ENCODE assay signal across 2 cellular contexts in the genomic region with DNA sequence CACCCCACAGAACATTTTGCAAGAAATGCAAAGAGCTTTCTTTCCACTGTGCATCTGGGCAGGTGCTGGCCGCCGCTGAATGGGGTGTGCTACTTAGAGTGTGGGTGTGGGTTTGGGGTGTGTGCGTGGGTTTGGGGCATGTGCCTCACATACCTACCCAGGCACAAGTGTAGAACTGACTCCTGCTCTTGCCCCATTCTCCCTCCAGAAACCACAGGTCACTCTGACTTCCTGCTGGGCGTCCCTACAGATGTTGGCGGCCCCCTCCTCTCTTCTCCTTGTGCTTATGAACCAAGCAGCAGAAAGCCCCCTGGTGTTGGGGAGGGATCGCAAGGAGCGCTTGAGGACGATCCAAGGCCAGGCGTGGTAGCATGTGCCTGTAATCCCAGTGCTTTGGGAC.
TF ChIP-seq lines count a peak whose summit lies in the region.

No MANE protein-coding gene starts in this region.

TF ChIP-seq in GM23338, 12 proteins besides CTCF, POLR2A, EP300 and RAD21:
- TF ChIP-seq ZNF114 (CRISPR knock-in tag; IDR thresholded peaks at IDR 0.05) = no peak
- TF ChIP-seq, protein P1, sequence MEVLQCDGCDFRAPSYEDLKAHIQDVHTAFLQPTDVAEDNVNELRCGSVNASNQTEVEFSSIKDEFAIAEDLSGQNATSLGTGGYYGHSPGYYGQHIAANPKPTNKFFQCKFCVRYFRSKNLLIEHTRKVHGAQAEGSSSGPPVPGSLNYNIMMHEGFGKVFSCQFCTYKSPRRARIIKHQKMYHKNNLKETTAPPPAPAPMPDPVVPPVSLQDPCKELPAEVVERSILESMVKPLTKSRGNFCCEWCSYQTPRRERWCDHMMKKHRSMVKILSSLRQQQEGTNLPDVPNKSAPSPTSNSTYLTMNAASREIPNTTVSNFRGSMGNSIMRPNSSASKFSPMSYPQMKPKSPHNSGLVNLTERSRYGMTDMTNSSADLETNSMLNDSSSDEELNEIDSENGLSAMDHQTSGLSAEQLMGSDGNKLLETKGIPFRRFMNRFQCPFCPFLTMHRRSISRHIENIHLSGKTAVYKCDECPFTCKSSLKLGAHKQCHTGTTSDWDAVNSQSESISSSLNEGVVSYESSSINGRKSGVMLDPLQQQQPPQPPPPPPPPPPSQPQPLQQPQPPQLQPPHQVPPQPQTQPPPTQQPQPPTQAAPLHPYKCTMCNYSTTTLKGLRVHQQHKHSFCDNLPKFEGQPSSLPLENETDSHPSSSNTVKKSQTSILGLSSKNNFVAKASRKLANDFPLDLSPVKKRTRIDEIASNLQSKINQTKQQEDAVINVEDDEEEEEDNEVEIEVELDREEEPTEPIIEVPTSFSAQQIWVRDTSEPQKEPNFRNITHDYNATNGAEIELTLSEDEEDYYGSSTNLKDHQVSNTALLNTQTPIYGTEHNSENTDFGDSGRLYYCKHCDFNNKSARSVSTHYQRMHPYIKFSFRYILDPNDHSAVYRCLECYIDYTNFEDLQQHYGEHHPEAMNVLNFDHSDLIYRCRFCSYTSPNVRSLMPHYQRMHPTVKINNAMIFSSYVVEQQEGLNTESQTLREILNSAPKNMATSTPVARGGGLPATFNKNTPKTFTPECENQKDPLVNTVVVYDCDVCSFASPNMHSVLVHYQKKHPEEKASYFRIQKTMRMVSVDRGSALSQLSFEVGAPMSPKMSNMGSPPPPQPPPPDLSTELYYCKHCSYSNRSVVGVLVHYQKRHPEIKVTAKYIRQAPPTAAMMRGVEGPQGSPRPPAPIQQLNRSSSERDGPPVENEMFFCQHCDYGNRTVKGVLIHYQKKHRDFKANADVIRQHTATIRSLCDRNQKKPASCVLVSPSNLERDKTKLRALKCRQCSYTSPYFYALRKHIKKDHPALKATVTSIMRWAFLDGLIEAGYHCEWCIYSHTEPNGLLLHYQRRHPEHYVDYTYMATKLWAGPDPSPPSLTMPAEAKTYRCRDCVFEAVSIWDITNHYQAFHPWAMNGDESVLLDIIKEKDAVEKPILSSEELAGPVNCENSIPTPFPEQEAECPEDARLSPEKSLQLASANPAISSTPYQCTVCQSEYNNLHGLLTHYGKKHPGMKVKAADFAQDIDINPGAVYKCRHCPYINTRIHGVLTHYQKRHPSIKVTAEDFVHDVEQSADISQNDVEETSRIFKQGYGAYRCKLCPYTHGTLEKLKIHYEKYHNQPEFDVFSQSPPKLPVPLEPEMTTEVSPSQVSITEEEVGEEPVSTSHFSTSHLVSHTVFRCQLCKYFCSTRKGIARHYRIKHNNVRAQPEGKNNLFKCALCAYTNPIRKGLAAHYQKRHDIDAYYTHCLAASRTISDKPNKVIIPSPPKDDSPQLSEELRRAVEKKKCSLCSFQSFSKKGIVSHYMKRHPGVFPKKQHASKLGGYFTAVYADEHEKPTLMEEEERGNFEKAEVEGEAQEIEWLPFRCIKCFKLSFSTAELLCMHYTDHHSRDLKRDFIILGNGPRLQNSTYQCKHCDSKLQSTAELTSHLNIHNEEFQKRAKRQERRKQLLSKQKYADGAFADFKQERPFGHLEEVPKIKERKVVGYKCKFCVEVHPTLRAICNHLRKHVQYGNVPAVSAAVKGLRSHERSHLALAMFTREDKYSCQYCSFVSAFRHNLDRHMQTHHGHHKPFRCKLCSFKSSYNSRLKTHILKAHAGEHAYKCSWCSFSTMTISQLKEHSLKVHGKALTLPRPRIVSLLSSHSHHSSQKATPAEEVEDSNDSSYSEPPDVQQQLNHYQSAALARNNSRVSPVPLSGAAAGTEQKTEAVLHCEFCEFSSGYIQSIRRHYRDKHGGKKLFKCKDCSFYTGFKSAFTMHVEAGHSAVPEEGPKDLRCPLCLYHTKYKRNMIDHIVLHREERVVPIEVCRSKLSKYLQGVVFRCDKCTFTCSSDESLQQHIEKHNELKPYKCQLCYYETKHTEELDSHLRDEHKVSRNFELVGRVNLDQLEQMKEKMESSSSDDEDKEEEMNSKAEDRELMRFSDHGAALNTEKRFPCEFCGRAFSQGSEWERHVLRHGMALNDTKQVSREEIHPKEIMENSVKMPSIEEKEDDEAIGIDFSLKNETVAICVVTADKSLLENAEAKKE (CRISPR knock-in tag; IDR thresholded peaks at IDR 0.05) = no peak
- no peak for TF ChIP-seq POLR2AphosphoS5 (IDR thresholded peaks at IDR 0.05; ENCODE audit: low read depth)
- TF ChIP-seq, protein P2, sequence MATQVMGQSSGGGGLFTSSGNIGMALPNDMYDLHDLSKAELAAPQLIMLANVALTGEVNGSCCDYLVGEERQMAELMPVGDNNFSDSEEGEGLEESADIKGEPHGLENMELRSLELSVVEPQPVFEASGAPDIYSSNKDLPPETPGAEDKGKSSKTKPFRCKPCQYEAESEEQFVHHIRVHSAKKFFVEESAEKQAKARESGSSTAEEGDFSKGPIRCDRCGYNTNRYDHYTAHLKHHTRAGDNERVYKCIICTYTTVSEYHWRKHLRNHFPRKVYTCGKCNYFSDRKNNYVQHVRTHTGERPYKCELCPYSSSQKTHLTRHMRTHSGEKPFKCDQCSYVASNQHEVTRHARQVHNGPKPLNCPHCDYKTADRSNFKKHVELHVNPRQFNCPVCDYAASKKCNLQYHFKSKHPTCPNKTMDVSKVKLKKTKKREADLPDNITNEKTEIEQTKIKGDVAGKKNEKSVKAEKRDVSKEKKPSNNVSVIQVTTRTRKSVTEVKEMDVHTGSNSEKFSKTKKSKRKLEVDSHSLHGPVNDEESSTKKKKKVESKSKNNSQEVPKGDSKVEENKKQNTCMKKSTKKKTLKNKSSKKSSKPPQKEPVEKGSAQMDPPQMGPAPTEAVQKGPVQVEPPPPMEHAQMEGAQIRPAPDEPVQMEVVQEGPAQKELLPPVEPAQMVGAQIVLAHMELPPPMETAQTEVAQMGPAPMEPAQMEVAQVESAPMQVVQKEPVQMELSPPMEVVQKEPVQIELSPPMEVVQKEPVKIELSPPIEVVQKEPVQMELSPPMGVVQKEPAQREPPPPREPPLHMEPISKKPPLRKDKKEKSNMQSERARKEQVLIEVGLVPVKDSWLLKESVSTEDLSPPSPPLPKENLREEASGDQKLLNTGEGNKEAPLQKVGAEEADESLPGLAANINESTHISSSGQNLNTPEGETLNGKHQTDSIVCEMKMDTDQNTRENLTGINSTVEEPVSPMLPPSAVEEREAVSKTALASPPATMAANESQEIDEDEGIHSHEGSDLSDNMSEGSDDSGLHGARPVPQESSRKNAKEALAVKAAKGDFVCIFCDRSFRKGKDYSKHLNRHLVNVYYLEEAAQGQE (IDR thresholded peaks at IDR 0.05; ENCODE audit: unreplicated experiment) = no peak
- no peak for TF ChIP-seq JUNB (IDR thresholded peaks at IDR 0.05; ENCODE audit: unreplicated experiment)
- no peak for TF ChIP-seq NANOG (IDR thresholded peaks at IDR 0.05; ENCODE audit: borderline replicate concordance)
- TF ChIP-seq ZNF331 (CRISPR knock-in tag; IDR thresholded peaks at IDR 0.05; ENCODE audit: low read depth) = no peak

TF ChIP-seq in H1, 55 proteins besides CTCF, POLR2A, EP300 and RAD21:
- TF ChIP-seq TCF12 (IDR thresholded peaks at IDR 0.05; ENCODE audit: low read depth, low read length) (no peak), CBX8 (IDR thresholded peaks at IDR 0.05; ENCODE audit: borderline replicate concordance, low read depth, low read length) (no peak), CEBPB (IDR thresholded peaks at IDR 0.05; ENCODE audit: low read depth, low read length) (no peak), CHD2 (IDR thresholded peaks at IDR 0.05; ENCODE audit: low read length) (no peak), SIRT6 (IDR thresholded peaks at IDR 0.05; ENCODE audit: low read length) (no peak), RFX5 (IDR thresholded peaks at IDR 0.05; ENCODE audit: borderline replicate concordance, low read depth, low read length) (no peak), BRCA1 (IDR thresholded peaks at IDR 0.05; ENCODE audit: low read depth, low read length) (no peak)
